In genomic region chr14:24019944-24020343, GRCh38 we compare ENCODE assay signal across 15 cellular contexts. TPM values are rescaled to one million over a fixed set of nuclear protein-coding genes. Genes with fewer than 3 reads are reported as not detected.
DNase-seq lines count a peak whose midpoint lies in the region; ATAC-seq, FAIRE-seq and TF ChIP-seq lines count a peak whose summit lies in the region.
"Not testable (repeated sequence)": the region's sequence is repeated elsewhere in the genome, so short reads cannot be mapped to it uniquely, and the experiment has no call there.
"Had no signal": no experiment of that assay in that cellular context is flagged by ENCODE, and none has a peak within 500 bp of the region (broad histone marks: within the 10 kb centered on the region; RNA-seq: fewer than 3 reads in every experiment).

No MANE protein-coding gene starts in this region.

- FAIRE-seq in GM12878 (lab: Jason Lieb, UNC) = not testable (repeated sequence)

- ATAC-seq in HG03460 (IDR thresholded peaks at IDR 0.05; ENCODE audit: unreplicated experiment) (peak; percentile 52), GM12878 (peak; percentile 55; the same call in 2 of the 3 replicates), foreskin keratinocyte (peak; percentile 62), right lobe of liver (peak; percentile 94 to 98 (median 96))

- POLR2A ChIA-PET in A673 (lab: Charles Lee; ENCODE audit: low non-redundant PET); RWPE1 (lab: Yijun Ruan, JAX; ENCODE audit: low non-redundant PET); GM12878 (lab: Charles Lee): not testable (repeated sequence)

- not testable (repeated sequence) for H3K36me3 ChIP-seq in A673 (ENCODE audit: insufficient read depth, low read length, poor library complexity, severe bottlenecking); GM12878 (ENCODE audit: control insufficient read depth in 2 of 2, insufficient read depth in 2 of 2, low read length in 1 of 2); right lobe of liver

- DNase-seq in A673 (ENCODE audit: low spot score); GM12865 (ENCODE audit: low read depth); RWPE1 (ENCODE audit: low spot score); GM12878 (ENCODE audit: low read depth, low spot score); foreskin keratinocyte; right lobe of liver; retinal pigment epithelial cell (ENCODE audit: low read depth): not testable (repeated sequence)

- not testable (repeated sequence) for H3K79me2 ChIP-seq in GM12878 (ENCODE audit: control insufficient read depth, insufficient read depth, low read length)

- TF ChIP-seq POLR2A in GM12878 (IDR thresholded peaks at IDR 0.05; ENCODE audit: low read depth, low read length); right lobe of liver (IDR thresholded peaks at IDR 0.05): not testable (repeated sequence)

- not testable (repeated sequence) for H3K27ac ChIP-seq in A673 (ENCODE audit: low read depth, low read length, poor library complexity, severe bottlenecking); RWPE1; GM12878 (ENCODE audit: control insufficient read depth, insufficient read depth); foreskin keratinocyte; right lobe of liver

- not testable (repeated sequence) for H2AFZ ChIP-seq in GM12878 (ENCODE audit: control insufficient read depth, low read depth, low read length)

- not testable (repeated sequence) for H3K4me2 ChIP-seq in GM12878 (ENCODE audit: control insufficient read depth, insufficient read depth)

- H3K4me3 ChIP-seq in A673 (ENCODE audit: low read depth, low read length, poor library complexity, severe bottlenecking); GM12865 (ENCODE audit: low read depth, low read length); GM12878; right lobe of liver; retinal pigment epithelial cell (ENCODE audit: low read length): not testable (repeated sequence)

- H3K9me3 ChIP-seq in A673 (ENCODE audit: low read depth, low read length, poor library complexity, severe bottlenecking); GM12878 (replicated peaks; ENCODE audit: control insufficient read depth, insufficient read depth, low read length); right lobe of liver: not testable (repeated sequence)

- RAD21 ChIA-PET in GM12878 (lab: Charles Lee; ENCODE audit: unreplicated experiment) = not testable (repeated sequence)

- H3K27me3 ChIP-seq in A673 (replicated peaks; ENCODE audit: insufficient read depth, low read depth, low read length, poor library complexity); GM12878 (replicated peaks in 1 of 2; ENCODE audit: control insufficient read depth in 2 of 2, insufficient read depth in 2 of 2, low read length in 1 of 2); right lobe of liver: not testable (repeated sequence)
- H3K27me3 ChIP-seq in foreskin keratinocyte = peaks cover 13% of the 10 kb centered on the region

- TF ChIP-seq RAD21 in GM12878 (IDR thresholded peaks at IDR 0.05; ENCODE audit: insufficient read depth, low read depth, low read length) = not testable (repeated sequence)

- BruUV-seq in A673 (replicated peaks; lab: Mats Ljungman, UMichigan); GM12878 (replicated peaks; lab: Mats Ljungman, UMichigan): not testable (repeated sequence)

- H4K20me1 ChIP-seq in GM12878 (ENCODE audit: control insufficient read depth, insufficient read depth) = not testable (repeated sequence)

- in situ Hi-C loops in GM12878 (cut with MboI) = not testable (repeated sequence)

- WGBS in GM12878 (ENCODE audit: insufficient coverage, insufficient replicate concordance, low lambda C conversion rate, missing lambda C conversion rate) = 0% methylated on average over 2 of the region's 2 CpGs
- WGBS in right lobe of liver (ENCODE audit: insufficient coverage, low coverage, low lambda C conversion rate, missing lambda C conversion rate) = 14% methylated on average over 2 of the region's 2 CpGs

- intact Hi-C loops in A673 (cut with micrococcal nuclease; ENCODE audit: unreplicated experiment) (loop anchor here (10.0 kb wide), 2 partner anchors 65 to 415 kb away; partner anchors contain the start of gene DHRS4), GM12878 (cut with micrococcal nuclease; ENCODE audit: unreplicated experiment) (loop anchor here (10.0 kb wide), 2 partner anchors 195 to 435 kb away; partner anchors contain the start of genes CHMP4A and MDP1), right lobe of liver (cut with DNase I) (loop anchor here in 1 of 2 donors (5.0 kb wide), 1 partner anchor 48 kb away; no protein-coding TSS in a partner anchor)

- not testable (repeated sequence) for TF ChIP-seq EP300 in GM12878 (IDR thresholded peaks at IDR 0.05; ENCODE audit: borderline replicate concordance in 1 of 2, control insufficient read depth in 1 of 2, low read depth in 2 of 2, low read length in 2 of 2)

- CTCF ChIA-PET in A673 (lab: Charles Lee); RWPE1 (lab: Yijun Ruan, JAX); GM12878 (lab: Yijun Ruan, JAX): not testable (repeated sequence)

- not testable (repeated sequence) for H3K4me1 ChIP-seq in A673 (ENCODE audit: insufficient read depth, low read length, poor library complexity, severe bottlenecking); GM12878 (ENCODE audit: control insufficient read depth, insufficient read depth, low read length); foreskin keratinocyte
- peaks cover 0 to 11% (median 0%) of the 10 kb centered on the region in 4 donors for H3K4me1 ChIP-seq in right lobe of liver

- SMC1A ChIA-PET in GM12878 (lab: Charles Lee; ENCODE audit: uncharacterized antibody, unreplicated experiment) = not testable (repeated sequence)

- TF ChIP-seq CTCF in A673 (conservative IDR thresholded peaks at IDR 0.05; ENCODE audit: low read depth, low read length) = 0 out of 2 replicates have a peak, but pooled peaks have one; percentile 25
- peak; percentile 9 for TF ChIP-seq CTCF in GM12865 (IDR thresholded peaks at IDR 0.05; ENCODE audit: insufficient read depth, low read depth, low read length, missing control alignments)
- peak; percentile 16; the same call in 1 of the 2 replicates for TF ChIP-seq CTCF in RWPE1 (conservative IDR thresholded peaks at IDR 0.05; ENCODE audit: low read depth)
- not testable (repeated sequence) for TF ChIP-seq CTCF in GM12878 (IDR thresholded peaks at IDR 0.05 in 2 of 3, conservative IDR thresholded peaks at IDR 0.05 in 1 of 3; ENCODE audit: control insufficient read depth in 2 of 3, extremely low read depth in 1 of 3, insufficient read depth in 1 of 3, low read depth in 3 of 3, low read length in 3 of 3)
- TF ChIP-seq CTCF in foreskin keratinocyte (conservative IDR thresholded peaks at IDR 0.05) = peak; percentile 17
- TF ChIP-seq CTCF in right lobe of liver (IDR thresholded peaks at IDR 0.05) = peak; percentile 28 to 42 (median 41)
- peak; percentile 10 for TF ChIP-seq CTCF in retinal pigment epithelial cell (conservative IDR thresholded peaks at IDR 0.05; ENCODE audit: low read depth, low read length)

- not testable (repeated sequence) for H3K9ac ChIP-seq in GM12878 (ENCODE audit: control insufficient read depth, insufficient read depth, low read length)

RNA-seq across cellular contexts. Expression of gene DHRS4L2, which starts 31.2 kb away (rescaled TPM):
- total RNA-seq in A673 (2021) = 9.3 and 10.6 TPM in 2 replicates
- 10.2 and 10.4 TPM in 2 replicates for total RNA-seq in GM12878 (2013; cell fraction: nucleolus; rRNA removed)
- 31.1 and 41.7 TPM in 2 replicates for total RNA-seq in GM12878 (2014; rRNA removed)
- 22.0 and 24.0 TPM in 2 replicates for total RNA-seq in GM12878 (2014; rRNA removed; fragmentation: Illumina TruSeq; extraction: Trizol)
- 21.5 and 24.9 TPM in 2 replicates for total RNA-seq in GM12878 (2021)
- 9.5 TPM for polyA plus RNA-seq in GM12878 (2011; ENCODE audit: low read depth)
- 7.0 and 10.5 TPM in 2 replicates for polyA plus RNA-seq in GM12878 (2011; rRNA removed)
- polyA plus RNA-seq in GM12878 (2011; cell fraction: cytosol; rRNA removed) = 13.7 TPM in 2 replicates
- 13.5 and 14.0 TPM in 2 replicates for polyA plus RNA-seq in GM12878 (2011; cell fraction: nucleus; rRNA removed)
- 12.8 and 17.4 TPM in 2 replicates for polyA plus RNA-seq in GM12878 (2012)
- 20.6 and 28.1 TPM in 2 replicates for polyA plus RNA-seq in GM12878 (2014; fragmentation: Illumina TruSeq; extraction: Trizol)
- 1 to 10 TPM; 2.8 to 6.8 TPM for polyA plus RNA-seq in GM12878 (2014; fragmentation: Nextera tagmentation; extraction: Ambion mirVana)
- polyA plus RNA-seq in GM12878 (2014; rRNA removed) = 40.5 and 49.3 TPM in 2 replicates
- 10 to 100 TPM; 27.5 to 33.1 TPM for polyA plus RNA-seq in GM12878 (2016; fragmentation: Nextera tagmentation; extraction: Ambion mirVana)
- polyA minus RNA-seq in GM12878 (2011; rRNA and poly(A)+ RNA removed) = 6.5 and 13.2 TPM in 2 replicates
- polyA minus RNA-seq in GM12878 (2011; cell fraction: cytosol; rRNA and poly(A)+ RNA removed) = 2.3 and 7.8 TPM in 2 replicates
- 4.8 and 7.9 TPM in 2 replicates for polyA minus RNA-seq in GM12878 (2011; cell fraction: nucleus; rRNA and poly(A)+ RNA removed)
- total RNA-seq in foreskin keratinocyte = 18.4 and 27.7 TPM in 2 replicates
- 29.5 and 43.7 TPM in 2 replicates for polyA plus RNA-seq in foreskin keratinocyte
- total RNA-seq in right lobe of liver = 10 to 100 TPM; 17.7 to 53.6 (median 32.3) TPM

RNA-seq across cellular contexts. Expression of gene CARMIL3, which starts 31.9 kb away (rescaled TPM):
- total RNA-seq in A673 (2021) (0.49 and 1.2 TPM in 2 replicates), GM12878 (2014; rRNA removed) (0.17 and 0.27 TPM in 2 replicates), GM12878 (2014; rRNA removed; fragmentation: Illumina TruSeq; extraction: Trizol) (0.09 and 0.14 TPM in 2 replicates), GM12878 (2021) (0.26 and 0.72 TPM in 2 replicates), foreskin keratinocyte (0.07 TPM in 2 replicates), right lobe of liver (1 to 10 TPM in 1 of 6 experiments, under 1 TPM in 5; 0.18 to 1.9 (median 0.29) TPM)
- 1.6 and 2.5 TPM in 2 replicates for total RNA-seq in GM12878 (2013; cell fraction: nucleolus; rRNA removed)
- polyA plus RNA-seq in GM12878 (2011; ENCODE audit: low read depth) = not detected
- polyA plus RNA-seq in GM12878 (2011; rRNA removed) (0.22 and 0.26 TPM in 2 replicates), GM12878 (2014; fragmentation: Illumina TruSeq; extraction: Trizol) (0.08 and 0.13 TPM in 2 replicates), GM12878 (2014; fragmentation: Nextera tagmentation; extraction: Ambion mirVana) (not detected), GM12878 (2014; rRNA removed) (0.32 and 0.33 TPM in 2 replicates), GM12878 (2016; fragmentation: Nextera tagmentation; extraction: Ambion mirVana) (under 1 TPM in 1 of 2 experiments, not detected in 1; 0.25 TPM), foreskin keratinocyte (0.03 TPM in 1 of 2 replicates, not detected in the other)
- polyA plus RNA-seq in GM12878 (2011; cell fraction: cytosol; rRNA removed) = 0.21 and 0.27 TPM in 2 replicates
- 5.1 and 5.4 TPM in 2 replicates for polyA plus RNA-seq in GM12878 (2011; cell fraction: nucleus; rRNA removed)
- 0.15 and 0.17 TPM in 2 replicates for polyA plus RNA-seq in GM12878 (2012)
- 0.15 and 1.2 TPM in 2 replicates for polyA minus RNA-seq in GM12878 (2011; rRNA and poly(A)+ RNA removed)
- not detected in 2 replicates for polyA minus RNA-seq in GM12878 (2011; cell fraction: cytosol; rRNA and poly(A)+ RNA removed)
- polyA minus RNA-seq in GM12878 (2011; cell fraction: nucleus; rRNA and poly(A)+ RNA removed) = 0.60 and 0.96 TPM in 2 replicates
- total RNA-seq: endothelial cell of umbilical vein had no signal

RNA-seq across cellular contexts. Expression of gene CPNE6, which starts 51.4 kb away (rescaled TPM):
- total RNA-seq in A673 (2021) = not detected in 2 replicates
- not detected in 2 replicates for total RNA-seq in GM12878 (2013; cell fraction: nucleolus; rRNA removed)
- total RNA-seq in GM12878 (2014; rRNA removed) = not detected in 2 replicates
- total RNA-seq in GM12878 (2014; rRNA removed; fragmentation: Illumina TruSeq; extraction: Trizol) = not detected in 2 replicates
- 0.13 and 0.18 TPM in 2 replicates for total RNA-seq in GM12878 (2021)
- polyA plus RNA-seq in GM12878 (2011; ENCODE audit: low read depth) = 0.64 TPM
- polyA plus RNA-seq in GM12878 (2011; rRNA removed) = 0.07 TPM in 1 of 2 replicates, not detected in the other
- polyA plus RNA-seq in GM12878 (2011; cell fraction: cytosol; rRNA removed) = 0.05 and 0.12 TPM in 2 replicates
- 0.13 and 0.25 TPM in 2 replicates for polyA plus RNA-seq in GM12878 (2011; cell fraction: nucleus; rRNA removed)
- polyA plus RNA-seq in GM12878 (2012) = 0.21 and 0.24 TPM in 2 replicates
- polyA plus RNA-seq in GM12878 (2014; fragmentation: Illumina TruSeq; extraction: Trizol) = 0.43 TPM in 1 of 2 replicates, not detected in the other
- under 1 TPM in 1 of 2 experiments, not detected in 1; 0.06 TPM for polyA plus RNA-seq in GM12878 (2014; fragmentation: Nextera tagmentation; extraction: Ambion mirVana)
- polyA plus RNA-seq in GM12878 (2014; rRNA removed) = 0.15 and 0.25 TPM in 2 replicates
- polyA plus RNA-seq in GM12878 (2016; fragmentation: Nextera tagmentation; extraction: Ambion mirVana) = under 1 TPM; 0.32 to 0.42 TPM
- polyA minus RNA-seq in GM12878 (2011; rRNA and poly(A)+ RNA removed) = 0.05 TPM in 1 of 2 replicates, not detected in the other
- not detected in 2 replicates for polyA minus RNA-seq in GM12878 (2011; cell fraction: cytosol; rRNA and poly(A)+ RNA removed)
- polyA minus RNA-seq in GM12878 (2011; cell fraction: nucleus; rRNA and poly(A)+ RNA removed) = not detected in 2 replicates
- not detected in 2 replicates for total RNA-seq in foreskin keratinocyte
- polyA plus RNA-seq in foreskin keratinocyte = not detected in 2 replicates
- total RNA-seq in right lobe of liver = under 1 TPM in 4 of 6 experiments, not detected in 2; 0.09 to 0.40 (median 0.18) TPM
- total RNA-seq: activated CD4-positive, alpha-beta memory T cell treated with anti-CD3 and anti-CD28 coated beads, Interleukin-2, amount 10 ng/mL, durations not matched to agents 7 days and 5 days; breast epithelium; endothelial cell of umbilical vein; mesenteric fat pad; psoas muscle; SJCRH30; upper lobe of left lung had no signal
- polyA plus RNA-seq: endothelial cell of umbilical vein had no signal
